Comparison of ENCODE assay signal across 9 cellular contexts in genomic region chr5:175873090-175873454, GRCh38. TPM values are rescaled to one million over a fixed set of nuclear protein-coding genes. Genes with fewer than 3 reads are reported as not detected.
DNase-seq lines count a peak whose midpoint lies in the region; ATAC-seq and TF ChIP-seq lines count a peak whose summit lies in the region.
"Had no signal": no experiment of that assay in that cellular context is flagged by ENCODE, and none has a peak within 500 bp of the region (broad histone marks: within the 10 kb centered on the region; RNA-seq: fewer than 3 reads in every experiment).

No MANE protein-coding gene starts in this region.

- no peak overlapping the region for H3K4me2 ChIP-seq in trophoblast cell (ENCODE audit: low read length)

- no peak overlapping the region for H4K91ac ChIP-seq in trophoblast cell (ENCODE audit: low read depth, low read length)

- no CpG with 5 or more reads among the region's 17 CpGs for WGBS in trophoblast cell (ENCODE audit: extremely low coverage, insufficient coverage, insufficient read length)

- H2BK5ac ChIP-seq in trophoblast cell (ENCODE audit: low read depth, low read length, poor library complexity): no peak overlapping the region

- ATAC-seq in GM21737 (IDR thresholded peaks at IDR 0.05; ENCODE audit: unreplicated experiment): no peak

- H3K36me3 ChIP-seq in brain microvascular endothelial cell (replicated peaks) (no peaks in the 10 kb centered on the region), trophoblast cell (ENCODE audit: control insufficient read depth in 1 of 2, insufficient read depth in 2 of 2, low read length in 2 of 2) (no peaks in the 10 kb centered on the region)

- H3K79me2 ChIP-seq in trophoblast cell (ENCODE audit: control insufficient read depth, insufficient read depth, low read length, poor library complexity): no peaks in the 10 kb centered on the region

- no peak overlapping the region for H3K27ac ChIP-seq in brain microvascular endothelial cell
- H3K27ac ChIP-seq in trophoblast cell (ENCODE audit: low read depth, low read length): no peak overlapping the region

- peaks cover 1% of the 10 kb centered on the region for H3K4me1 Mint-ChIP-seq in progenitor cell of endocrine pancreas (ENCODE audit: low read depth)

- H3K27ac Mint-ChIP-seq in progenitor cell of endocrine pancreas: no peak overlapping the region

- H2AFZ ChIP-seq in trophoblast cell (ENCODE audit: insufficient read depth, low read length, poor library complexity): no peak overlapping the region

- no peak overlapping the region for H3K18ac ChIP-seq in trophoblast cell (ENCODE audit: low read length)

- TF ChIP-seq CTCF in brain microvascular endothelial cell (IDR thresholded peaks at IDR 0.05; ENCODE audit: low read depth, low read length, missing control alignments) (peak; percentile 53), progenitor cell of endocrine pancreas (IDR thresholded peaks at IDR 0.05; ENCODE audit: unreplicated experiment) (peak; percentile 38)

- peak overlapping the region; percentile 17 for H3K4me3 Mint-ChIP-seq in progenitor cell of endocrine pancreas (ENCODE audit: low read depth)

- H3K14ac ChIP-seq in trophoblast cell (ENCODE audit: low read length): no peak overlapping the region

- no peak overlapping the region for H3K9ac ChIP-seq in trophoblast cell (ENCODE audit: low read length)

- H3K23ac ChIP-seq in trophoblast cell (ENCODE audit: low read length): no peak overlapping the region

- H2AK5ac ChIP-seq in trophoblast cell (ENCODE audit: low read length): no peak overlapping the region

- H3K4me3 ChIP-seq in brain microvascular endothelial cell (ENCODE audit: low read depth, low read length) (no peak overlapping the region), trophoblast cell (ENCODE audit: low read depth, low read length) (no peak overlapping the region)

- H4K8ac ChIP-seq in trophoblast cell (ENCODE audit: low read depth, low read length): no peak overlapping the region

- no peak overlapping the region for H4K12ac ChIP-seq in trophoblast cell (ENCODE audit: low read depth, low read length)

- DNase-seq in SHP77 (lab: John Stamatoyannopoulos, UW) (peak; percentile 49 to 64), SHP77 treated with DMSO at 0.1 percent for 48 hours (lab: John Stamatoyannopoulos, UW) (no peak), NCI-H1694 treated with DMSO at 0.1 percent for 48 hours (lab: John Stamatoyannopoulos, UW) (peak; percentile 56), brain microvascular endothelial cell (no peak), progenitor cell of endocrine pancreas (ENCODE audit: low spot score, unreplicated experiment) (no peak), trophoblast cell (no peak), foreskin melanocyte (no peak)
- DNase-seq: DMS153 had no signal

- H3K9me3 ChIP-seq in trophoblast cell (ENCODE audit: insufficient read depth, low read depth, low read length): no peaks in the 10 kb centered on the region

- H2BK120ac ChIP-seq in trophoblast cell (ENCODE audit: insufficient read depth, low read length, poor library complexity): no peak overlapping the region

- in situ Hi-C loops in brain microvascular endothelial cell (cut with HindIII; ENCODE audit: low pct_ligation_motif_present, low sequenced_read_pairs): no loop called here

- peaks cover 0 to 8% of the 10 kb centered on the region in 2 experiments for H3K4me1 ChIP-seq in trophoblast cell (ENCODE audit: control insufficient read depth in 1 of 2, insufficient read depth in 2 of 2, low read length in 2 of 2)

- no peaks in the 10 kb centered on the region for H3K36me3 Mint-ChIP-seq in progenitor cell of endocrine pancreas (ENCODE audit: insufficient read depth)

- no peak overlapping the region for H3K4ac ChIP-seq in trophoblast cell (ENCODE audit: low read depth, low read length)

- H3K27me3 Mint-ChIP-seq in progenitor cell of endocrine pancreas: peaks cover 76% of the 10 kb centered on the region

- H3K27me3 ChIP-seq in brain microvascular endothelial cell (replicated peaks) (peaks cover 22% of the 10 kb centered on the region), trophoblast cell (ENCODE audit: insufficient read depth, low read length) (peaks cover 8% of the 10 kb centered on the region)

- no peak overlapping the region for H2BK12ac ChIP-seq in trophoblast cell (ENCODE audit: low read length)

- no peaks in the 10 kb centered on the region for H3K79me1 ChIP-seq in trophoblast cell (ENCODE audit: low read length)

- H3K9me3 Mint-ChIP-seq in progenitor cell of endocrine pancreas (ENCODE audit: low read depth): no peaks in the 10 kb centered on the region

RNA-seq across cellular contexts. Expression of gene CPLX2, which starts 1.7 kb away (rescaled TPM):
- total RNA-seq in progenitor cell of endocrine pancreas: 3.3 TPM in 2 replicates
- 0.04 and 0.05 TPM in 2 replicates for polyA plus RNA-seq in trophoblast cell (2013)

Comparison
In these comparisons a context has a peak if more than half of its experiments do, and no peak if none do; other contexts are left out.
1. DNase-seq: peak in SHP77 (2 of 2) and NCI-H1694 treated with DMSO at 0.1 percent for 48 hours (single experiment); none in SHP77 treated with DMSO at 0.1 percent for 48 hours (single experiment), brain microvascular endothelial cell (single experiment), progenitor cell of endocrine pancreas (single experiment), trophoblast cell (0 of 2) and foreskin melanocyte (single experiment).